18 cellular contexts compared by ENCODE assay signal in the genomic region with DNA sequence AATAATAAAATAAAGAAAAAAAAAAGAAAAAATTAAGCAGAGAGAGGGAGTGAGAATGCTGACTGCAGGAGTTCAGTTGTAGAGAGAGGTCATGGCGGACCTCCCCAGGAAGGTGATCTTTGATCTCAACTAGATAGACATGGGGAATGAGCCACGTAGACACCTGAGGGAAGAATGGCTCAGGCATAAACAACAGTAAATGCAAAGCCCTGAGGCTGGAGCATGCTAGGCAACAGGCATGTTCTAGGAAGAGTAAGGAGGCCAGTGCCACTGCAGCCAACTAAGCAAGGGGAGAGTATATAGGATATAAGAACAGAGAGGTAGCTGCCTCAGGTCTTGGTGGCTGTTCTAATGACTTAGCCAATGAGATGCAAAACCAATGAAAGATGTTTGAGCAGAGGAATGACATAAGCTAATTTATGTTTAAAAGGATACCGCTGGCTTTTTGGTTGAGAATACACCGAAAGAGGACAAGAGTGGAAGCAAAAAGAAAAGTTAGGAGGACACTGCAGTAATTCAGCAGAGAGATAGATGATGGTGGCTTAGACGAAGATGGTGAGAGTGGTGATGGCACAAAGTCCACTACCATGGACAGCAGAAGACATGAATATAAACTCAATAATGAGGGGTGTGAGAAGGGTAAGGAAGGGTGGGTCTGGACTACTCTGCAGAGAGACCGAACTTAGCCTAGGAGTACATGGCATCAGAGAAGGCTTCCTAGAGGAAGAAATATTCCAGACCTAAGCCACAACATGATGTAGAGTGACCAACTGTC.
"Had no signal": no experiment of that assay in that cellular context is flagged by ENCODE, and none has a peak within 500 bp of the region (broad histone marks: within the 10 kb centered on the region; RNA-seq: fewer than 3 reads in every experiment).

No MANE protein-coding gene starts in this region.

- H3K9me3 Mint-ChIP-seq: activated CD8-positive, alpha-beta T cell treated with anti-CD3 and anti-CD28 coated beads for 36 hours; activated naive CD4-positive, alpha-beta T cell treated with anti-CD3 and anti-CD28 coated beads for 36 hours; activated naive CD8-positive, alpha-beta T cell treated with anti-CD3 and anti-CD28 coated beads for 36 hours; activated T-helper 1 cell treated with anti-CD3 and anti-CD28 coated beads, Interleukin-12 subunit alpha, Interleukin-12 subunit beta, Interleukin-2, Interleukin-4 antibody, amounts not matched to agents 30 ng/mL and 10 ng/mL and 1 ng/mL, durations not matched to agents 14 hours and 24 hours and 36 hours; T-cell had no signal

- DNase-seq: activated CD4-positive, alpha-beta T cell treated with anti-CD3 and anti-CD28 coated beads for 36 hours; activated CD8-positive, alpha-beta memory T cell treated with anti-CD3 and anti-CD28 coated beads, Interleukin-2, amount 50 U/mL, for 4 hours; activated CD8-positive, alpha-beta T cell treated with anti-CD3 and anti-CD28 coated beads for 36 hours; activated effector memory CD4-positive, alpha-beta T cell treated with anti-CD3 and anti-CD28 coated beads, Interleukin-2, amount 50 U/mL, for 16 hours; activated naive CD4-positive, alpha-beta T cell treated with anti-CD3 and anti-CD28 coated beads for 36 hours; activated naive CD8-positive, alpha-beta T cell treated with anti-CD3 and anti-CD28 coated beads for 36 hours; activated T-cell treated with anti-CD3 and anti-CD28 coated beads, Interleukin-2, amount 50 U/mL, for 1 hour; caudate nucleus; MM.1S; NCI-H1105; NCI-H1436; NCI-H1694 treated with DMSO at 0.1 percent for 48 hours; NCI-H2029 treated with DMSO at 0.1 percent for 48 hours; NCI-H524; SHP77; T-cell; T-helper 2 cell had no signal

- H3K36me3 Mint-ChIP-seq: activated naive CD8-positive, alpha-beta T cell treated with anti-CD3 and anti-CD28 coated beads for 36 hours; T-cell had no signal

- H3K27ac Mint-ChIP-seq: activated CD4-positive, alpha-beta T cell treated with anti-CD3 and anti-CD28 coated beads for 36 hours; activated CD8-positive, alpha-beta T cell treated with anti-CD3 and anti-CD28 coated beads for 36 hours; activated naive CD4-positive, alpha-beta T cell treated with anti-CD3 and anti-CD28 coated beads for 36 hours; activated naive CD8-positive, alpha-beta T cell treated with anti-CD3 and anti-CD28 coated beads for 36 hours; activated T-helper 1 cell treated with anti-CD3 and anti-CD28 coated beads, Interleukin-12 subunit alpha, Interleukin-12 subunit beta, Interleukin-2, Interleukin-4 antibody, amounts not matched to agents 30 ng/mL and 10 ng/mL and 1 ng/mL, durations not matched to agents 14 hours and 24 hours and 36 hours; T-cell had no signal

- H3K4me3 Mint-ChIP-seq: activated CD4-positive, alpha-beta T cell treated with anti-CD3 and anti-CD28 coated beads for 36 hours; activated CD8-positive, alpha-beta T cell treated with anti-CD3 and anti-CD28 coated beads for 36 hours; activated naive CD4-positive, alpha-beta T cell treated with anti-CD3 and anti-CD28 coated beads for 36 hours; activated naive CD8-positive, alpha-beta T cell treated with anti-CD3 and anti-CD28 coated beads for 36 hours; activated T-helper 1 cell treated with anti-CD3 and anti-CD28 coated beads, Interleukin-12 subunit alpha, Interleukin-12 subunit beta, Interleukin-2, Interleukin-4 antibody, amounts not matched to agents 30 ng/mL and 10 ng/mL and 1 ng/mL, durations not matched to agents 14 hours and 24 hours and 36 hours; T-cell had no signal

- H3K27me3 Mint-ChIP-seq: activated CD4-positive, alpha-beta T cell treated with anti-CD3 and anti-CD28 coated beads for 36 hours; activated CD8-positive, alpha-beta T cell treated with anti-CD3 and anti-CD28 coated beads for 36 hours; T-cell had no signal

- ATAC-seq: activated CD4-positive, alpha-beta T cell treated with anti-CD3 and anti-CD28 coated beads for 36 hours; activated CD8-positive, alpha-beta T cell treated with anti-CD3 and anti-CD28 coated beads for 36 hours; T-cell had no signal
